In the genomic region with DNA sequence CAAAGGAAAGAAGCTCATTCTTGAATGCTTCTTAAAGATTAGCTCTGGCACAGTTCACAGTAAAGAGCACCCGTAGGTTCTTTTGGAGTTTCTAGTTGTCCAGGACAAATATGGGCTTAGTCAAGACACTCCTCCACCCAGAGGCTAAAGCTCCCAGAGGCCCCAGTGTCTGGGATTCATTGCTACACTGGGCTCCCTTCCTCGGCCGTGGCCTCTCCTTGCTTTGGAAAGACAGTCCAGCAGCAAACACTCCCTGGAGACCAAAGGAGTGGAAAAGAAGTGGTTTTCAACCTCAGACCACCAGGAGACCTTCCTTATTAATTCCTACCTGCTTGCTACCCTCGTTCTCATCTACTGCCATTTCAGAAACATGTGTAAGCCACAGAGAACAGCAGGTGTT, we compare ENCODE assay signal across 24 cellular contexts.
"Had no signal": no experiment of that assay in that cellular context is flagged by ENCODE, and none has a peak within 500 bp of the region (broad histone marks: within the 10 kb centered on the region; RNA-seq: fewer than 3 reads in every experiment).

No MANE protein-coding gene starts in this region.

- ATAC-seq: activated CD8-positive, alpha-beta memory T cell treated with anti-CD3 and anti-CD28 coated beads, Interleukin-2, amount 10 ng/mL, durations not matched to agents 7 days and 5 days; activated CD8-positive, alpha-beta T cell treated with anti-CD3 and anti-CD28 coated beads for 36 hours; gastroesophageal sphincter; left ventricle myocardium superior; natural killer cell treated with Interleukin-12 subunit alpha and Interleukin-12 subunit beta and Interleukin-15 and Interleukin-18, amount 100 ng/mL, for 72 hours; psoas muscle had no signal

- H3K9me3 Mint-ChIP-seq: activated CD4-positive, alpha-beta T cell treated with anti-CD3 and anti-CD28 coated beads, Interleukin-2, amount 10 ng/mL, durations not matched to agents 7 days and 5 days; activated CD8-positive, alpha-beta T cell treated with anti-CD3 and anti-CD28 coated beads for 36 hours; activated naive CD4-positive, alpha-beta T cell treated with anti-CD3 and anti-CD28 coated beads, Interleukin-2, amount 50 U/mL, for 24 hours; brain; endodermal cell; natural killer cell treated with Interleukin-12 subunit alpha and Interleukin-12 subunit beta and Interleukin-15 and Interleukin-18, amount 100 ng/mL, for 72 hours; stimulated activated naive CD8-positive, alpha-beta T cell treated with anti-CD3 and anti-CD28 coated beads, Interleukin-15, Interleukin-2, amounts not matched to agents 100 ng/mL and 50 ng/mL, for 24 hours; type B pancreatic cell had no signal

- H3K4me3 Mint-ChIP-seq: activated CD4-positive, alpha-beta T cell treated with anti-CD3 and anti-CD28 coated beads, Interleukin-2, amount 10 ng/mL, durations not matched to agents 7 days and 5 days; activated CD8-positive, alpha-beta memory T cell treated with anti-CD3 and anti-CD28 coated beads, Interleukin-2, amount 10 ng/mL, durations not matched to agents 7 days and 5 days; activated CD8-positive, alpha-beta T cell treated with anti-CD3 and anti-CD28 coated beads for 36 hours; activated naive CD4-positive, alpha-beta T cell treated with anti-CD3 and anti-CD28 coated beads, Interleukin-2, amount 50 U/mL, for 24 hours; brain; endodermal cell; natural killer cell treated with Interleukin-12 subunit alpha and Interleukin-12 subunit beta and Interleukin-15 and Interleukin-18, amount 100 ng/mL, for 72 hours; stimulated activated naive CD8-positive, alpha-beta T cell treated with anti-CD3 and anti-CD28 coated beads, Interleukin-15, Interleukin-2, amounts not matched to agents 100 ng/mL and 50 ng/mL, for 24 hours; type B pancreatic cell had no signal

- H3K36me3 Mint-ChIP-seq: activated naive CD4-positive, alpha-beta T cell treated with anti-CD3 and anti-CD28 coated beads, Interleukin-2, amount 50 U/mL, for 24 hours; natural killer cell treated with Interleukin-12 subunit alpha and Interleukin-12 subunit beta and Interleukin-15 and Interleukin-18, amount 100 ng/mL, for 72 hours had no signal

- H3K36me3 ChIP-seq: colonic mucosa, ovary, right atrium auricular region, thoracic aorta, vagina had no signal

- H3K27me3 ChIP-seq: colonic mucosa, esophagus squamous epithelium, gastroesophageal sphincter, ovary, right atrium auricular region, vagina had no signal

- H3K27ac ChIP-seq: colonic mucosa, esophagus squamous epithelium, gastroesophageal sphincter, ovary, psoas muscle, right atrium auricular region, thoracic aorta, vagina had no signal

- H3K27me3 Mint-ChIP-seq: activated CD8-positive, alpha-beta T cell treated with anti-CD3 and anti-CD28 coated beads for 36 hours; activated naive CD4-positive, alpha-beta T cell treated with anti-CD3 and anti-CD28 coated beads, Interleukin-2, amount 50 U/mL, for 24 hours; natural killer cell treated with Interleukin-12 subunit alpha and Interleukin-12 subunit beta and Interleukin-15 and Interleukin-18, amount 100 ng/mL, for 72 hours; stimulated activated naive CD8-positive, alpha-beta T cell treated with anti-CD3 and anti-CD28 coated beads, Interleukin-15, Interleukin-2, amounts not matched to agents 100 ng/mL and 50 ng/mL, for 24 hours had no signal

- H3K4me3 ChIP-seq: colonic mucosa, esophagus squamous epithelium, gastroesophageal sphincter, ovary, psoas muscle, right atrium auricular region, thoracic aorta, vagina had no signal

- H3K27ac Mint-ChIP-seq: activated CD4-positive, alpha-beta T cell treated with anti-CD3 and anti-CD28 coated beads, Interleukin-2, amount 10 ng/mL, durations not matched to agents 7 days and 5 days; activated CD8-positive, alpha-beta memory T cell treated with anti-CD3 and anti-CD28 coated beads, Interleukin-2, amount 10 ng/mL, durations not matched to agents 7 days and 5 days; activated CD8-positive, alpha-beta T cell treated with anti-CD3 and anti-CD28 coated beads for 36 hours; activated naive CD4-positive, alpha-beta T cell treated with anti-CD3 and anti-CD28 coated beads, Interleukin-2, amount 50 U/mL, for 24 hours; brain; endodermal cell; natural killer cell treated with Interleukin-12 subunit alpha and Interleukin-12 subunit beta and Interleukin-15 and Interleukin-18, amount 100 ng/mL, for 72 hours; stimulated activated naive CD8-positive, alpha-beta T cell treated with anti-CD3 and anti-CD28 coated beads, Interleukin-15, Interleukin-2, amounts not matched to agents 100 ng/mL and 50 ng/mL, for 24 hours; type B pancreatic cell had no signal

- H3K9me3 ChIP-seq: colonic mucosa, esophagus squamous epithelium, gastroesophageal sphincter, ovary, psoas muscle, right atrium auricular region, thoracic aorta, vagina had no signal

- DNase-seq: activated CD4-positive, alpha-beta T cell treated with anti-CD3 and anti-CD28 coated beads, Interleukin-2, amount 10 ng/mL, durations not matched to agents 7 days and 5 days; activated CD8-positive, alpha-beta memory T cell treated with anti-CD3 and anti-CD28 coated beads, Interleukin-2, amount 10 ng/mL, durations not matched to agents 7 days and 5 days; activated CD8-positive, alpha-beta T cell treated with anti-CD3 and anti-CD28 coated beads for 36 hours; activated gamma-delta T cell treated with Interleukin-2 at 50 U/mL for 16 hours; activated T-cell treated with anti-CD3 and anti-CD28 coated beads for 4 hours; central memory CD4-positive, alpha-beta T cell; colonic mucosa; endodermal cell; esophagus squamous epithelium; head of caudate nucleus; left ventricle myocardium superior; midbrain; ovary; psoas muscle; stimulated activated CD4-positive, alpha-beta T cell treated with anti-CD3 and anti-CD28 coated beads, Interleukin-4, amount 100 ng/mL, for 24 hours had no signal

- H3K4me1 ChIP-seq: colonic mucosa, psoas muscle had no signal
